ENCODE assay signal across 1 cellular context in the genomic region with DNA sequence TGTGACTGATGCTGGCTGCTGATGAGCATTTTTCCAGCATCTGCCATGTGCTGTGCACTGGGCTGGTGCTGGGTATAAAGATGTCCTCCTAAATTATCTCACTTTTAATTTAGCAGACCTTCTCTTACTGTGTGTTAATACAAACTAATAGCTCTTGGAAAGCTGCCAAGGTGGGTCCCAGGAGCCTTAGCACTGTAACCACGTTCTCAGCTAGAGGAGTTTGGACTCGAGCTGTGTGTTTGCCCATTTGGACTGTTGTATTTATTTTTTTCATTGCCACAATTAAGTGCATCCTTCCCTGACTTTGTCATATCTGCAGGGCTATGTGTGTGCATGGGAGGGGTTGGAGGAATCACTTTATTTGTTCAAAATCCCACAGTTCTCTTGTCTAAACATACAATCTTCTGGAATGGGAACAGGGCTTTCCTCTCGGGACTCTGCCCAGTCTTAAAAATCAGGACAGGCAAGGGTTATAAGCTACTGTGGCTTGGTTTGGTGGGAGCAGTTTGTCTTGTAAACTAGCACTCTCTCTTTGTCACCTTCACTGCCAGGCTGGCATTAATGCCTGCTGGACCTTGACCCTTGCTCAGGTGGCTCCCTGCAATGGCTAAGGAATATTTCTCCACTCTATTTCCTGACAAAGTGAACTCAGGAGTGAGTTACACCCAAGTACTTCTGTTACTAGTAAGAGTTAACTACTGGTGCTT.
TF ChIP-seq lines count a peak whose summit lies in the region.

No MANE protein-coding gene starts in this region.

TF ChIP-seq in SK-N-SH treated with all-trans-retinoic acid at 6 μM for 48 hours, 23 proteins besides CTCF, POLR2A, EP300 and RAD21 (continued from another document):
- TF ChIP-seq, protein P1, sequence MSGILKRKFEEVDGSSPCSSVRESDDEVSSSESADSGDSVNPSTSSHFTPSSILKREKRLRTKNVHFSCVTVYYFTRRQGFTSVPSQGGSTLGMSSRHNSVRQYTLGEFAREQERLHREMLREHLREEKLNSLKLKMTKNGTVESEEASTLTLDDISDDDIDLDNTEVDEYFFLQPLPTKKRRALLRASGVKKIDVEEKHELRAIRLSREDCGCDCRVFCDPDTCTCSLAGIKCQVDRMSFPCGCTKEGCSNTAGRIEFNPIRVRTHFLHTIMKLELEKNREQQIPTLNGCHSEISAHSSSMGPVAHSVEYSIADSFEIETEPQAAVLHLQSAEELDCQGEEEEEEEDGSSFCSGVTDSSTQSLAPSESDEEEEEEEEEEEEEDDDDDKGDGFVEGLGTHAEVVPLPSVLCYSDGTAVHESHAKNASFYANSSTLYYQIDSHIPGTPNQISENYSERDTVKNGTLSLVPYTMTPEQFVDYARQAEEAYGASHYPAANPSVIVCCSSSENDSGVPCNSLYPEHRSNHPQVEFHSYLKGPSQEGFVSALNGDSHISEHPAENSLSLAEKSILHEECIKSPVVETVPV (CRISPR knock-in tag; IDR thresholded peaks at IDR 0.05), result no peak
- TF ChIP-seq ISL1 (CRISPR knock-in tag; IDR thresholded peaks at IDR 0.05) (no peak), BACH2 (CRISPR knock-in tag; IDR thresholded peaks at IDR 0.05; ENCODE audit: borderline replicate concordance) (no peak), TCF4 (CRISPR knock-in tag; IDR thresholded peaks at IDR 0.05; ENCODE audit: borderline replicate concordance) (no peak)
- TF ChIP-seq, protein P2, sequence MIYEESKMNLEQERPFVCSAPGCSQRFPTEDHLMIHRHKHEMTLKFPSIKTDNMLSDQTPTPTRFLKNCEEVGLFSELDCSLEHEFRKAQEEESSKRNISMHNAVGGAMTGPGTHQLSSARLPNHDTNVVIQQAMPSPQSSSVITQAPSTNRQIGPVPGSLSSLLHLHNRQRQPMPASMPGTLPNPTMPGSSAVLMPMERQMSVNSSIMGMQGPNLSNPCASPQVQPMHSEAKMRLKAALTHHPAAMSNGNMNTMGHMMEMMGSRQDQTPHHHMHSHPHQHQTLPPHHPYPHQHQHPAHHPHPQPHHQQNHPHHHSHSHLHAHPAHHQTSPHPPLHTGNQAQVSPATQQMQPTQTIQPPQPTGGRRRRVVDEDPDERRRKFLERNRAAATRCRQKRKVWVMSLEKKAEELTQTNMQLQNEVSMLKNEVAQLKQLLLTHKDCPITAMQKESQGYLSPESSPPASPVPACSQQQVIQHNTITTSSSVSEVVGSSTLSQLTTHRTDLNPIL (CRISPR knock-in tag; IDR thresholded peaks at IDR 0.05; ENCODE audit: low read depth), result no peak
